Comparison of ENCODE assay signal across 10 cellular contexts in the genomic region with DNA sequence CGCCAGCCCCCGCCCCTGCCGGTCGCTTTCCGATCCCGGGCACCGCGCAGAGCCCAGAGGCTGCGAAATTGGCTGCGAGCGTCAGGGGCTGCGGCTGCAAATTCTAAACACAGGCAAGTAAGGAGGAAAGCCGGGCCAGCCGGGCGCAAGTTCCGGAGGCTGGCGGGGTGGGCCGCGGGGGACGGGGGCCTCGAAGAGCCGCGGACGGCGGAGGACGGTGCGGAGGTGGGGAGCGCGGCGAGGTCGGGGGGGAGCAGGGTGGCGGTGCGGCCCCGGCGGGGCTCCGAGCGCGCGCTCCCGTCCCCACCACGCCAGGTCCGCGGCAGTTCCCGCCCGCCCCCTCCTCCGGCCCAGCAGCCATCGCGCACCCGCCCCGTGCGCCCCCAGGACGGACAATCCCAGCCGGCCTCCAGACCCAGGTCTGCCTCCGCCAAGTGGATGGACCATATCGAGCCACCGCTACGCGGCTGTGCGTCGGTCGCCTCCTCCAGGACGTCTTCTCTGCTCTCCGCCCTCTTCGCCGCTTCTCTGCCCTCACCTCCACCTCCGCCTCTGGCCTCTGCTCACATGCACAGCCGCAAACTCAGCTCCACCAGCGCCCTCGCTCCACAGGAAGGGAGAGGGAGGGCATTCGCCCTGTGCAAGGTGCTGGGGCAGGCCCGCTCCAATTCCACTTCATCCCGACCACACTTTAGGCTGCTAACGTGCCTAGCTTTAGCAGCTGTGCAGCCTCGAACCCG. TPM values are rescaled to one million over a fixed set of nuclear protein-coding genes. Genes with fewer than 3 reads are reported as not detected.
DNase-seq lines count a peak whose midpoint lies in the region; ATAC-seq and TF ChIP-seq lines count a peak whose summit lies in the region.
"Had no signal": no experiment of that assay in that cellular context is flagged by ENCODE, and none has a peak within 500 bp of the region (broad histone marks: within the 10 kb centered on the region; RNA-seq: fewer than 3 reads in every experiment).

No MANE protein-coding gene starts in this region.

- H3K4me3 ChIP-seq in BJ (ENCODE audit: low read depth, low read length) (peak overlapping the region; percentile 32), choroid plexus epithelial cell (ENCODE audit: low read depth, low read length) (peak overlapping the region; percentile 53), thyroid gland (replicated peaks in 1 of 3) (no peak overlapping the region)

- no peak for ATAC-seq in HG02981 (IDR thresholded peaks at IDR 0.05; ENCODE audit: unreplicated experiment)

- H3K27me3 ChIP-seq in BJ (ENCODE audit: control insufficient read depth, insufficient read depth, low read length) (peaks cover 22% of the 10 kb centered on the region), thyroid gland (no peaks in the 10 kb centered on the region)

- no peaks in the 10 kb centered on the region for H3K4me1 ChIP-seq in thyroid gland

- CTCF ChIA-PET in BJ (lab: Yijun Ruan, JAX) = interaction anchor here (1.0 to 1.4 kb wide), 3 partner anchors 9 to 104 kb away, joined by 3 to 6 read pairs (median 4); no protein-coding TSS in a partner anchor

- no peak for TF ChIP-seq POLR2A in thyroid gland (IDR thresholded peaks at IDR 0.05)

- H3K9me3 ChIP-seq in thyroid gland = no peaks in the 10 kb centered on the region
- H3K9me3 ChIP-seq: esophagus squamous epithelium had no signal

- no peak overlapping the region for H3K27ac ChIP-seq in thyroid gland
- H3K27ac ChIP-seq: esophagus squamous epithelium had no signal

- DNase-seq in BJ (ENCODE audit: low read depth) = no peak
- peak; percentile 24 for DNase-seq in NCI-H69 (lab: John Stamatoyannopoulos, UW)
- no peak for DNase-seq in choroid plexus epithelial cell (ENCODE audit: low read depth)
- peak; percentile 20 for DNase-seq in mucosa of gallbladder (ENCODE audit: low spot score)
- no peak for DNase-seq in thyroid gland
- no peak for DNase-seq in SKM-1 treated with dmso at 0.1 percent for 144 hours (lab: John Stamatoyannopoulos, UW; ENCODE audit: unreplicated experiment)
- DNase-seq in HT-29 (ENCODE audit: low spot score) = no peak
- DNase-seq: esophagus squamous epithelium, NCI-H446 treated with DMSO at 0.1 percent for 48 hours had no signal

- intact Hi-C loops in thyroid gland (cut with DNase I) = no loop called here

- WGBS in thyroid gland, 2 donors = 0 to 3% methylated on average over 11 of the region's 75 CpGs

- TF ChIP-seq CTCF in BJ (IDR thresholded peaks at IDR 0.05; ENCODE audit: insufficient read depth, low read depth, low read length) (no peak), choroid plexus epithelial cell (conservative IDR thresholded peaks at IDR 0.05; ENCODE audit: low read depth, low read length) (no peak), thyroid gland (IDR thresholded peaks at IDR 0.05) (no peak)

- POLR2A ChIA-PET in BJ (lab: Charles Lee) = no interaction called here

- no peaks in the 10 kb centered on the region for H3K36me3 ChIP-seq in BJ (ENCODE audit: control insufficient read depth, insufficient read depth, low read length)
- no peaks in the 10 kb centered on the region for H3K36me3 ChIP-seq in thyroid gland
- H3K36me3 ChIP-seq: esophagus squamous epithelium had no signal

RNA-seq across cellular contexts. Expression of gene ELFN2, which starts 7.2 kb away (rescaled TPM):
- 0.34 and 0.39 TPM in 2 replicates for polyA plus RNA-seq in BJ (2011; rRNA removed)
- 0.57 and 0.62 TPM in 2 replicates for polyA minus RNA-seq in BJ (2011; rRNA and poly(A)+ RNA removed)
- 31.2 TPM for total RNA-seq in mucosa of gallbladder
- total RNA-seq in thyroid gland = under 1 TPM in 1 of 4 donors, not detected in 3; 0.05 TPM
- total RNA-seq in HT-29 (2014; rRNA removed; shearing (Covaris generic)) = 0.03 TPM in 1 of 2 replicates, not detected in the other
- total RNA-seq: esophagus squamous epithelium had no signal

Comparison
In these comparisons a context has a peak if more than half of its experiments do, and no peak if none do; other contexts are left out.
1. DNase-seq: peak in NCI-H69 (single experiment) and mucosa of gallbladder (single experiment); none in BJ (single experiment), choroid plexus epithelial cell (single experiment), thyroid gland (0 of 2), SKM-1 treated with dmso at 0.1 percent for 144 hours (single experiment) and HT-29 (single experiment).
2. H3K4me3 ChIP-seq: peak in BJ (single experiment) and choroid plexus epithelial cell (single experiment); none in thyroid gland (0 of 3).
3. RNA of gene ELFN2, which starts 7.2 kb away (total RNA-seq): 31.2 TPM in mucosa of gallbladder (single experiment); 0.05 TPM in thyroid gland and 0.03 TPM in HT-29; every median in the first group is over 10 times any median in the second.